24 cellular contexts compared by ENCODE assay signal in genomic region chr17:34634551-34635160, GRCh38. TPM values are rescaled to one million over a fixed set of nuclear protein-coding genes. Genes with fewer than 3 reads are reported as not detected.
"Had no signal": no experiment of that assay in that cellular context is flagged by ENCODE, and none has a peak within 500 bp of the region (broad histone marks: within the 10 kb centered on the region; RNA-seq: fewer than 3 reads in every experiment).

No MANE protein-coding gene starts in this region.

- H3K27ac ChIP-seq: HL-60, KMS-11, RWPE1 had no signal

- H3K4me3 ChIP-seq: K562 had no signal

- DNase-seq: Kasumi-1, MV-4-11, NCI-H1048, NCI-H1105, NCI-H1417 treated with DMSO at 0.1 percent for 48 hours, NCI-H146, NCI-H1694 treated with DMSO at 0.1 percent for 48 hours, NCI-H1930, NCI-H2081, NCI-H2107, NCI-H2227 treated with DMSO at 0.1 percent for 48 hours, NCI-H524, NCI-H69, NCI-H774, SHP77, SK-N-SH, SW 1271 had no signal

- H3K4me3 Mint-ChIP-seq: IgD-negative memory B cell had no signal

- FAIRE-seq: HTR-8/SVneo, K562 had no signal

- H3K27ac Mint-ChIP-seq: IgD-negative memory B cell had no signal

- H3K9me3 Mint-ChIP-seq: IgD-negative memory B cell had no signal

- H3K36me3 Mint-ChIP-seq: IgD-negative memory B cell had no signal

- H3K9ac ChIP-seq: KMS-11, SK-N-SH had no signal

- ATAC-seq: K562 had no signal

- H3K9me3 ChIP-seq: SK-N-SH had no signal

RNA-seq across cellular contexts. Expression of gene TMEM132E, which starts 55.3 kb away (rescaled TPM):
- total RNA-seq: K562, SK-MEL-5 had no signal
- polyA plus RNA-seq: K562, SK-N-SH had no signal
